15 cellular contexts compared by ENCODE assay signal in genomic region chr2:45855374-45855773, GRCh38.
A peak's percentile ranks its signal among the peaks of the same experiment; 100 is the strongest.
DNase-seq lines count a peak whose midpoint lies in the region; ATAC-seq and TF ChIP-seq lines count a peak whose summit lies in the region.
"Had no signal": no experiment of that assay in that cellular context is flagged by ENCODE, and none has a peak within 500 bp of the region (broad histone marks: within the 10 kb centered on the region; RNA-seq: fewer than 3 reads in every experiment).

No MANE protein-coding gene starts in this region.

- peaks cover 31% of the 10 kb centered on the region for H3K4me1 ChIP-seq in GM23248 (ENCODE audit: insufficient read depth)
- H3K4me1 ChIP-seq: HAP-1 had no signal

- WGBS in GM23248 (ENCODE audit: low coverage in 1 of 2, low lambda C conversion rate in 2 of 2, missing lambda C conversion rate in 2 of 2), 2 experiments = 20 to 29% methylated on average over 3 of the region's 3 CpGs

- H2AFZ ChIP-seq in GM23248 = no peak overlapping the region
- H2AFZ ChIP-seq: PC-9 had no signal

- peak; percentile 30 for DNase-seq in GM23248
- peak; percentile 72 for DNase-seq in fibroblast of peridontal ligament (ENCODE audit: extremely low read depth)
- no peak for DNase-seq in neural crest cell (ENCODE audit: low read depth, low spot score)
- no peak for DNase-seq in AML-193 (lab: John Stamatoyannopoulos, UW)
- DNase-seq in activated T-cell treated with anti-CD3 and anti-CD28 coated beads, Interleukin-2, amount 50 U/mL, for 4 hours = no peak
- DNase-seq in ACHN = no peak
- DNase-seq: DMS153, NCI-H1436 treated with DMSO at 0.1 percent for 48 hours, NCI-H226, NCI-H526 treated with DMSO at 0.1 percent for 48 hours, PC-9 had no signal

- H3K9me3 Mint-ChIP-seq in neural crest cell = no peaks in the 10 kb centered on the region
- no peaks in the 10 kb centered on the region for H3K9me3 Mint-ChIP-seq in activated T-cell treated with anti-CD3 and anti-CD28 coated beads, Interleukin-2, amount 50 U/mL, for 4 hours

- H3K9ac ChIP-seq in GM23248 = no peak overlapping the region
- H3K9ac ChIP-seq: BLaER1 treated with 17β-estradiol and CSF1 and Interleukin-3, amounts not matched to agents 10 nM and 100 nM had no signal

- H3K27me3 Mint-ChIP-seq in neural crest cell (ENCODE audit: low read depth) = no peaks in the 10 kb centered on the region
- H3K27me3 Mint-ChIP-seq in activated T-cell treated with anti-CD3 and anti-CD28 coated beads, Interleukin-2, amount 50 U/mL, for 4 hours (ENCODE audit: low read depth) = no peaks in the 10 kb centered on the region

- peaks cover 63% of the 10 kb centered on the region for H3K4me1 Mint-ChIP-seq in neural crest cell
- H3K4me1 Mint-ChIP-seq in activated T-cell treated with anti-CD3 and anti-CD28 coated beads, Interleukin-2, amount 50 U/mL, for 4 hours (ENCODE audit: low read depth) = peaks cover 24% of the 10 kb centered on the region

- peaks cover 47% of the 10 kb centered on the region for H3K79me2 ChIP-seq in GM23248 (ENCODE audit: insufficient read depth)

- no peak for TF ChIP-seq CTCF in neural crest cell (conservative IDR thresholded peaks at IDR 0.05)

- no peak overlapping the region for H3K4me3 Mint-ChIP-seq in neural crest cell
- H3K4me3 Mint-ChIP-seq in activated T-cell treated with anti-CD3 and anti-CD28 coated beads, Interleukin-2, amount 50 U/mL, for 4 hours = no peak overlapping the region

- peak; percentile 52; the same call in 2 of the 3 replicates for ATAC-seq in SK-N-SH treated with all-trans-retinoic acid at 6 μM for 48 hours
- no peak for ATAC-seq in activated T-cell treated with anti-CD3 and anti-CD28 coated beads, Interleukin-2, amount 50 U/mL, for 4 hours

- in situ Hi-C loops in GM23248 (cut with MboI) = no loop called here
- in situ Hi-C loops in ACHN (cut with HindIII; ENCODE audit: low pct_ligation_motif_present, low pct_unique_long_range_greater_than_20kb, low sequenced_read_pairs) = no loop called here

- no peaks in the 10 kb centered on the region for H3K36me3 Mint-ChIP-seq in neural crest cell (ENCODE audit: low read depth)
- H3K36me3 Mint-ChIP-seq in activated T-cell treated with anti-CD3 and anti-CD28 coated beads, Interleukin-2, amount 50 U/mL, for 4 hours (ENCODE audit: insufficient read depth) = peaks cover 2% of the 10 kb centered on the region

- H3K27ac Mint-ChIP-seq in neural crest cell (ENCODE audit: unreplicated experiment) = peak overlapping the region; percentile 21

- H3K4me3 ChIP-seq in GM23248 = no peak overlapping the region
- H3K4me3 ChIP-seq: BLaER1 treated with 17β-estradiol and CSF1 and Interleukin-3, amounts not matched to agents 10 nM and 100 nM; HAP-1; PC-9; SK-N-MC had no signal

- H3K27me3 ChIP-seq in GM23248 (replicated peaks; ENCODE audit: insufficient read depth) = no peaks in the 10 kb centered on the region
- H3K27me3 ChIP-seq: BLaER1 treated with 17β-estradiol and CSF1 and Interleukin-3, amounts not matched to agents 10 nM and 100 nM had no signal

- H3K9me2 ChIP-seq in GM23248 (ENCODE audit: insufficient read depth) = no peaks in the 10 kb centered on the region

- peaks cover 10% of the 10 kb centered on the region for H3F3A ChIP-seq in GM23248 (ENCODE audit: insufficient read depth)

- H3K36me3 ChIP-seq in GM23248 (ENCODE audit: low read depth) = no peaks in the 10 kb centered on the region
- H3K36me3 ChIP-seq: HAP-1 had no signal

- H4K20me1 ChIP-seq in GM23248 (ENCODE audit: insufficient read depth) = no peaks in the 10 kb centered on the region

- H3K9me3 ChIP-seq in GM23248 (ENCODE audit: low read depth) = no peaks in the 10 kb centered on the region
- H3K9me3 ChIP-seq: HAP-1 had no signal

- no peak overlapping the region for H3K4me2 ChIP-seq in GM23248 (ENCODE audit: unreplicated experiment)
- H3K4me2 ChIP-seq: PC-9 had no signal

- H3K27ac ChIP-seq in GM23248 = no peak overlapping the region
- H3K27ac ChIP-seq: PC-9, SK-N-MC had no signal

TF ChIP-seq in SK-N-SH treated with all-trans-retinoic acid at 6 μM for 48 hours, 23 proteins besides CTCF, POLR2A, EP300 and RAD21:
- TF ChIP-seq ARNTL (CRISPR knock-in tag; IDR thresholded peaks at IDR 0.05; ENCODE audit: borderline replicate concordance, low read depth) = no peak
- TF ChIP-seq CSRNP3 (CRISPR knock-in tag; IDR thresholded peaks at IDR 0.05) = no peak
- TF ChIP-seq ESRRG (CRISPR knock-in tag; IDR thresholded peaks at IDR 0.05) = no peak
- TF ChIP-seq PPARA (CRISPR knock-in tag; IDR thresholded peaks at IDR 0.05; ENCODE audit: borderline replicate concordance) = no peak
- TF ChIP-seq TCF4 (CRISPR knock-in tag; IDR thresholded peaks at IDR 0.05; ENCODE audit: borderline replicate concordance) = no peak
- TF ChIP-seq ISL1 (CRISPR knock-in tag; IDR thresholded peaks at IDR 0.05) = no peak
- no peak for TF ChIP-seq ZC3H10 (CRISPR knock-in tag; IDR thresholded peaks at IDR 0.05)
- no peak for TF ChIP-seq CREB5 (CRISPR knock-in tag; IDR thresholded peaks at IDR 0.05; ENCODE audit: low read depth)
- TF ChIP-seq TSHZ2 (CRISPR knock-in tag; IDR thresholded peaks at IDR 0.05) = no peak
- no peak for TF ChIP-seq OSR1 (CRISPR knock-in tag; IDR thresholded peaks at IDR 0.05)

Comparison
In these comparisons a context has a peak if more than half of its experiments do, and no peak if none do; other contexts are left out.
1. DNase-seq: peak in GM23248 (single experiment) and fibroblast of peridontal ligament (single experiment); none in neural crest cell (single experiment), AML-193 (0 of 2), activated T-cell treated with anti-CD3 and anti-CD28 coated beads, Interleukin-2, amount 50 U/mL, for 4 hours (single experiment) and ACHN (single experiment).